In the genomic region with DNA sequence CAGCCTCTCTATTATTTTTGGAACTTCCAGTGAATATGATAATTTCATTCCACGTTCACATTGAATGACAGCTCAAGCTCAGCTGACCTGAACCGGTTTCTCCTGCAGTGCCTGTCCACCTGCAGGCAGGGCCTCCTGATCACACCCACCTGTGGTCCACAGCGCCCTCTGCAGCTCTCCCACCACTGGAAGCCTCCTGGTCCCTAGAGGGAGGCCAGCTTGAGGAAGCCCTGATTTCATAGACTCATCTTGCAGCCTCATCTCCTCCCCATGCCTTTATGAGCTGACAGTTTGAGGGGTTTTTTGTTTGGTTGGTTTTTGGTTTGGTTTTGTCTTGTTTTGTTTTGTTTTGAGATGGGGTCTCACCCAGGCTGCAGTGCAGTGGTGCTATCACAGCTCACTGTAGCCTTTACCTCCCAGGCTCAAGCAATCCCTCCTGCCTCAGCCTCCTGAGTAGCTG, we compare ENCODE assay signal across 1 cellular context.
TF ChIP-seq lines count a peak whose summit lies in the region.

No MANE protein-coding gene starts in this region.

TF ChIP-seq in GM12878, 131 proteins besides CTCF, POLR2A, EP300 and RAD21 (continues in another document):
- TF ChIP-seq, protein P1, sequence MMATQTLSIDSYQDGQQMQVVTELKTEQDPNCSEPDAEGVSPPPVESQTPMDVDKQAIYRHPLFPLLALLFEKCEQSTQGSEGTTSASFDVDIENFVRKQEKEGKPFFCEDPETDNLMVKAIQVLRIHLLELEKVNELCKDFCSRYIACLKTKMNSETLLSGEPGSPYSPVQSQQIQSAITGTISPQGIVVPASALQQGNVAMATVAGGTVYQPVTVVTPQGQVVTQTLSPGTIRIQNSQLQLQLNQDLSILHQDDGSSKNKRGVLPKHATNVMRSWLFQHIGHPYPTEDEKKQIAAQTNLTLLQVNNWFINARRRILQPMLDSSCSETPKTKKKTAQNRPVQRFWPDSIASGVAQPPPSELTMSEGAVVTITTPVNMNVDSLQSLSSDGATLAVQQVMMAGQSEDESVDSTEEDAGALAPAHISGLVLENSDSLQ (IDR thresholded peaks at IDR 0.05): peak; percentile 92
- TF ChIP-seq POU2F2 (IDR thresholded peaks at IDR 0.05; ENCODE audit: borderline replicate concordance, low read depth, low read length) (0 out of 3 replicates have a peak, but pooled peaks have one; percentile 45), TCF3 (IDR thresholded peaks at IDR 0.05; ENCODE audit: borderline replicate concordance, insufficient read depth, low read depth, low read length) (peak; percentile 58; the same call in 1 of the 2 replicates), IKZF1 (conservative IDR thresholded peaks at IDR 0.05) (peak; percentile 71), BHLHE40 (IDR thresholded peaks at IDR 0.05; ENCODE audit: borderline replicate concordance in 1 of 2, low read depth in 2 of 2, low read length in 1 of 2) (peak in 1 of 2 experiments; percentile 39; a peak in 1 of 4 replicates), HDAC6 (IDR thresholded peaks at IDR 0.05; ENCODE audit: unreplicated experiment) (no peak), RELB (IDR thresholded peaks at IDR 0.05; ENCODE audit: low read depth) (0 out of 2 replicates have a peak, but pooled peaks have one; percentile 17), MEF2B (IDR thresholded peaks at IDR 0.05; ENCODE audit: partially characterized antibody, poor library complexity, severe bottlenecking) (peak; percentile 84), PAX5 (IDR thresholded peaks at IDR 0.05; ENCODE audit: borderline replicate concordance, low read depth, low read length) (peak; percentile 84; the same call in 1 of the 2 replicates), CBFB (IDR thresholded peaks at IDR 0.05; ENCODE audit: low read depth) (no peak), BCL3 (IDR thresholded peaks at IDR 0.05; ENCODE audit: borderline replicate concordance, insufficient read depth, low read depth, low read length, poor library complexity, severe bottlenecking) (peak; percentile 40), CREB1 (IDR thresholded peaks at IDR 0.05; ENCODE audit: low read depth) (0 out of 2 replicates have a peak, but pooled peaks have one; percentile 11), KLF5 (IDR thresholded peaks at IDR 0.05; ENCODE audit: partially characterized antibody) (no peak), ZBTB40 (IDR thresholded peaks at IDR 0.05; ENCODE audit: borderline replicate concordance) (no peak), RUNX3 (IDR thresholded peaks at IDR 0.05; ENCODE audit: low read length) (peak; percentile 61), ASH2L (IDR thresholded peaks at IDR 0.05; ENCODE audit: borderline replicate concordance, low read depth) (no peak), ZNF622 (IDR thresholded peaks at IDR 0.05) (no peak), YY1 (IDR thresholded peaks at IDR 0.05; ENCODE audit: low read depth, low read length) (peak; percentile 71), SREBF2 (IDR thresholded peaks at IDR 0.05; ENCODE audit: low read length) (no peak), KAT2A (conservative IDR thresholded peaks at IDR 0.05; ENCODE audit: control insufficient read depth, low read depth, low read length) (no peak), RB1 (IDR thresholded peaks at IDR 0.05; ENCODE audit: borderline replicate concordance) (peak; percentile 64; the same call in 1 of the 2 replicates), TAF1 (IDR thresholded peaks at IDR 0.05; ENCODE audit: borderline replicate concordance, low read depth, low read length) (no peak), RAD51 (IDR thresholded peaks at IDR 0.05) (peak; percentile 33), SMAD5 (IDR thresholded peaks at IDR 0.05; ENCODE audit: low read depth) (no peak), CHD4 (IDR thresholded peaks at IDR 0.05) (no peak), STAT1 (conservative IDR thresholded peaks at IDR 0.05) (no peak), EED (IDR thresholded peaks at IDR 0.05; ENCODE audit: low read depth) (peak; percentile 88), PBX3 (IDR thresholded peaks at IDR 0.05; ENCODE audit: insufficient replicate concordance, low read depth, low read length) (peak; percentile 39), ATF7 (IDR thresholded peaks at IDR 0.05; ENCODE audit: low read depth) (no peak), SMARCA5 (IDR thresholded peaks at IDR 0.05) (peak; percentile 65; the same call in 1 of the 2 replicates), TCF7 (IDR thresholded peaks at IDR 0.05; ENCODE audit: borderline replicate concordance) (no peak), TBL1XR1 (IDR thresholded peaks at IDR 0.05; ENCODE audit: low read depth, low read length) (no peak), SMC3 (IDR thresholded peaks at IDR 0.05; ENCODE audit: borderline replicate concordance, low read length) (peak; percentile 94), HDGF (IDR thresholded peaks at IDR 0.05) (peak; percentile 66; the same call in 1 of the 2 replicates), TCF12 (IDR thresholded peaks at IDR 0.05; ENCODE audit: low read depth, low read length) (peak; percentile 58; the same call in 1 of the 2 replicates), NBN (IDR thresholded peaks at IDR 0.05) (0 out of 2 replicates have a peak, but pooled peaks have one; percentile 21), MXI1 (IDR thresholded peaks at IDR 0.05; ENCODE audit: low read depth, low read length) (0 out of 2 replicates have a peak, but pooled peaks have one; percentile 28), ZNF274 (IDR thresholded peaks at IDR 0.05; ENCODE audit: insufficient read depth, insufficient read length) (no peak), IRF4 (IDR thresholded peaks at IDR 0.05; ENCODE audit: low read depth, low read length) (peak; percentile 47; the same call in 1 of the 2 replicates), IKZF2 (IDR thresholded peaks at IDR 0.05) (peak; percentile 75 to 76), GATAD2B (conservative IDR thresholded peaks at IDR 0.05; ENCODE audit: low read depth) (no peak)
- TF ChIP-seq, protein P2, sequence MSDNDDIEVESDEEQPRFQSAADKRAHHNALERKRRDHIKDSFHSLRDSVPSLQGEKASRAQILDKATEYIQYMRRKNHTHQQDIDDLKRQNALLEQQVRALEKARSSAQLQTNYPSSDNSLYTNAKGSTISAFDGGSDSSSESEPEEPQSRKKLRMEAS (IDR thresholded peaks at IDR 0.05; ENCODE audit: low read depth, low read length): no peak
- TF ChIP-seq, protein P3, sequence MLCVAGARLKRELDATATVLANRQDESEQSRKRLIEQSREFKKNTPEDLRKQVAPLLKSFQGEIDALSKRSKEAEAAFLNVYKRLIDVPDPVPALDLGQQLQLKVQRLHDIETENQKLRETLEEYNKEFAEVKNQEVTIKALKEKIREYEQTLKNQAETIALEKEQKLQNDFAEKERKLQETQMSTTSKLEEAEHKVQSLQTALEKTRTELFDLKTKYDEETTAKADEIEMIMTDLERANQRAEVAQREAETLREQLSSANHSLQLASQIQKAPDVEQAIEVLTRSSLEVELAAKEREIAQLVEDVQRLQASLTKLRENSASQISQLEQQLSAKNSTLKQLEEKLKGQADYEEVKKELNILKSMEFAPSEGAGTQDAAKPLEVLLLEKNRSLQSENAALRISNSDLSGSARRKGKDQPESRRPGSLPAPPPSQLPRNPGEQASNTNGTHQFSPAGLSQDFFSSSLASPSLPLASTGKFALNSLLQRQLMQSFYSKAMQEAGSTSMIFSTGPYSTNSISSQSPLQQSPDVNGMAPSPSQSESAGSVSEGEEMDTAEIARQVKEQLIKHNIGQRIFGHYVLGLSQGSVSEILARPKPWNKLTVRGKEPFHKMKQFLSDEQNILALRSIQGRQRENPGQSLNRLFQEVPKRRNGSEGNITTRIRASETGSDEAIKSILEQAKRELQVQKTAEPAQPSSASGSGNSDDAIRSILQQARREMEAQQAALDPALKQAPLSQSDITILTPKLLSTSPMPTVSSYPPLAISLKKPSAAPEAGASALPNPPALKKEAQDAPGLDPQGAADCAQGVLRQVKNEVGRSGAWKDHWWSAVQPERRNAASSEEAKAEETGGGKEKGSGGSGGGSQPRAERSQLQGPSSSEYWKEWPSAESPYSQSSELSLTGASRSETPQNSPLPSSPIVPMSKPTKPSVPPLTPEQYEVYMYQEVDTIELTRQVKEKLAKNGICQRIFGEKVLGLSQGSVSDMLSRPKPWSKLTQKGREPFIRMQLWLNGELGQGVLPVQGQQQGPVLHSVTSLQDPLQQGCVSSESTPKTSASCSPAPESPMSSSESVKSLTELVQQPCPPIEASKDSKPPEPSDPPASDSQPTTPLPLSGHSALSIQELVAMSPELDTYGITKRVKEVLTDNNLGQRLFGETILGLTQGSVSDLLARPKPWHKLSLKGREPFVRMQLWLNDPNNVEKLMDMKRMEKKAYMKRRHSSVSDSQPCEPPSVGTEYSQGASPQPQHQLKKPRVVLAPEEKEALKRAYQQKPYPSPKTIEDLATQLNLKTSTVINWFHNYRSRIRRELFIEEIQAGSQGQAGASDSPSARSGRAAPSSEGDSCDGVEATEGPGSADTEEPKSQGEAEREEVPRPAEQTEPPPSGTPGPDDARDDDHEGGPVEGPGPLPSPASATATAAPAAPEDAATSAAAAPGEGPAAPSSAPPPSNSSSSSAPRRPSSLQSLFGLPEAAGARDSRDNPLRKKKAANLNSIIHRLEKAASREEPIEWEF (IDR thresholded peaks at IDR 0.05; ENCODE audit: insufficient replicate concordance, low read depth, low read length): no peak
- TF ChIP-seq, protein P4, sequence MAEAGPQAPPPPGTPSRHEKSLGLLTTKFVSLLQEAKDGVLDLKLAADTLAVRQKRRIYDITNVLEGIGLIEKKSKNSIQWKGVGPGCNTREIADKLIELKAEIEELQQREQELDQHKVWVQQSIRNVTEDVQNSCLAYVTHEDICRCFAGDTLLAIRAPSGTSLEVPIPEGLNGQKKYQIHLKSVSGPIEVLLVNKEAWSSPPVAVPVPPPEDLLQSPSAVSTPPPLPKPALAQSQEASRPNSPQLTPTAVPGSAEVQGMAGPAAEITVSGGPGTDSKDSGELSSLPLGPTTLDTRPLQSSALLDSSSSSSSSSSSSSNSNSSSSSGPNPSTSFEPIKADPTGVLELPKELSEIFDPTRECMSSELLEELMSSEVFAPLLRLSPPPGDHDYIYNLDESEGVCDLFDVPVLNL (IDR thresholded peaks at IDR 0.05; ENCODE audit: low read depth, low read length): no peak
- TF ChIP-seq, protein P5, sequence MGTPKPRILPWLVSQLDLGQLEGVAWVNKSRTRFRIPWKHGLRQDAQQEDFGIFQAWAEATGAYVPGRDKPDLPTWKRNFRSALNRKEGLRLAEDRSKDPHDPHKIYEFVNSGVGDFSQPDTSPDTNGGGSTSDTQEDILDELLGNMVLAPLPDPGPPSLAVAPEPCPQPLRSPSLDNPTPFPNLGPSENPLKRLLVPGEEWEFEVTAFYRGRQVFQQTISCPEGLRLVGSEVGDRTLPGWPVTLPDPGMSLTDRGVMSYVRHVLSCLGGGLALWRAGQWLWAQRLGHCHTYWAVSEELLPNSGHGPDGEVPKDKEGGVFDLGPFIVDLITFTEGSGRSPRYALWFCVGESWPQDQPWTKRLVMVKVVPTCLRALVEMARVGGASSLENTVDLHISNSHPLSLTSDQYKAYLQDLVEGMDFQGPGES (IDR thresholded peaks at IDR 0.05): no peak
